Comparison of ENCODE assay signal across 13 cellular contexts in the genomic region with DNA sequence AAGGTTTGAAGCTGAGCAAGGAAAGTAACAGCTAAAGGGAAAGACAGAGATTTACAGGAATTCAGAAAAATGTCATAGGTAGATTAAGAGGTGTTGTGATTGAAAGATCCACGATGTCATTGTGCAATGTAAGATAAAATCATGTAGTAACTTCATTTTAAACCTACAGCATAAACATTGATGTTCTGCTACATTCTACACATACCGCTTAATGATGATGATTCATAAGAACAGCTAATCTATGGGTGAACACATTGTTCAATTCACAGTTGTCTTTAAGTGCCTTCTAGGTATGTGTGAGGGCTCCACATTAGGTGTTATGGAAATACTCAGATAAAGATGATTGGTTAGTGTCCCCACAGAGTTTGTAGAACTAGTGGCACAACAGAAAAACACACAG.
A peak's percentile ranks its signal among the peaks of the same experiment; 100 is the strongest.
DNase-seq lines count a peak whose midpoint lies in the region; ATAC-seq and TF ChIP-seq lines count a peak whose summit lies in the region.
"Had no signal": no experiment of that assay in that cellular context is flagged by ENCODE, and none has a peak within 500 bp of the region (broad histone marks: within the 10 kb centered on the region; RNA-seq: fewer than 3 reads in every experiment).

No MANE protein-coding gene starts in this region.

- POLR2A ChIA-PET in RWPE1 (lab: Yijun Ruan, JAX; ENCODE audit: low non-redundant PET): interaction anchor here (0.5 kb wide), 1 partner anchor 31 kb away, joined by 4 read pairs; no protein-coding TSS in a partner anchor

- H3K9me3 ChIP-seq in mammary epithelial cell (replicated peaks; ENCODE audit: insufficient read depth, low read length): no peaks in the 10 kb centered on the region
- H3K9me3 ChIP-seq in trophoblast cell (ENCODE audit: insufficient read depth, low read depth, low read length): no peaks in the 10 kb centered on the region
- peaks cover 0 to 4% (median 0%) of the 10 kb centered on the region in 3 donors for H3K9me3 ChIP-seq in esophagus squamous epithelium

- peaks cover 5% of the 10 kb centered on the region for H3K4me1 ChIP-seq in mammary epithelial cell (ENCODE audit: insufficient read depth, low read length)
- peaks cover 3% of the 10 kb centered on the region for H3K4me1 ChIP-seq in foreskin keratinocyte
- no peaks in the 10 kb centered on the region for H3K4me1 ChIP-seq in trophoblast cell (ENCODE audit: control insufficient read depth in 1 of 2, insufficient read depth in 2 of 2, low read length in 2 of 2)
- H3K4me1 ChIP-seq in esophagus squamous epithelium: no peaks in the 10 kb centered on the region
- H3K4me1 ChIP-seq: BLaER1 had no signal

- H3K9ac ChIP-seq in mammary epithelial cell (ENCODE audit: insufficient read depth, low read length) (no peak overlapping the region), trophoblast cell (ENCODE audit: low read length) (no peak overlapping the region)
- H3K9ac ChIP-seq: BLaER1 had no signal

- H3K18ac ChIP-seq in trophoblast cell (ENCODE audit: low read length): no peak overlapping the region

- no peak for TF ChIP-seq POLR2A in esophagus squamous epithelium (IDR thresholded peaks at IDR 0.05)

- H4K91ac ChIP-seq in trophoblast cell (ENCODE audit: low read depth, low read length): no peak overlapping the region

- H3K79me2 ChIP-seq in mammary epithelial cell (ENCODE audit: insufficient read depth, low read length): no peaks in the 10 kb centered on the region
- H3K79me2 ChIP-seq in trophoblast cell (ENCODE audit: control insufficient read depth, insufficient read depth, low read length, poor library complexity): no peaks in the 10 kb centered on the region

- H2AFZ ChIP-seq in mammary epithelial cell (ENCODE audit: low read depth, low read length) (no peak overlapping the region), trophoblast cell (ENCODE audit: insufficient read depth, low read length, poor library complexity) (no peak overlapping the region)

- H3K27me3 ChIP-seq in mammary epithelial cell (ENCODE audit: insufficient read depth, low read length) (no peaks in the 10 kb centered on the region), foreskin keratinocyte (no peaks in the 10 kb centered on the region), trophoblast cell (ENCODE audit: insufficient read depth, low read length) (no peaks in the 10 kb centered on the region), esophagus squamous epithelium (no peaks in the 10 kb centered on the region)
- H3K27me3 ChIP-seq: BLaER1 had no signal

- no peak overlapping the region for H4K12ac ChIP-seq in trophoblast cell (ENCODE audit: low read depth, low read length)

- no peaks in the 10 kb centered on the region for H3K79me1 ChIP-seq in trophoblast cell (ENCODE audit: low read length)

- H3K4me3 ChIP-seq in mammary epithelial cell (replicated peaks in 1 of 3; ENCODE audit: insufficient read depth in 1 of 3, low read depth in 2 of 3, low read length in 3 of 3) (no peak overlapping the region), trophoblast cell (ENCODE audit: low read depth, low read length) (no peak overlapping the region), esophagus squamous epithelium (no peak overlapping the region)
- H3K4me3 ChIP-seq: BLaER1 had no signal

- H4K20me1 ChIP-seq in mammary epithelial cell (ENCODE audit: insufficient read depth, low read length): no peaks in the 10 kb centered on the region
- H4K20me1 ChIP-seq: BLaER1 had no signal

- CTCF ChIA-PET in RWPE1 (lab: Yijun Ruan, JAX): no interaction called here
- CTCF ChIA-PET in mammary epithelial cell (lab: Charles Lee; ENCODE audit: low non-redundant PET): interaction anchor here (0.6 kb wide), 2 partner anchors 22 to 654 kb away, joined by 4 to 10 read pairs; no protein-coding TSS in a partner anchor

- WGBS in mammary epithelial cell (ENCODE audit: low coverage, missing lambda C conversion rate): 22% methylated on average over 2 of the region's 2 CpGs
- no CpG with 5 or more reads among the region's 2 CpGs for WGBS in trophoblast cell (ENCODE audit: extremely low coverage, insufficient coverage, insufficient read length)
- 45 to 58% methylated on average over 2 of the region's 2 CpGs for WGBS in esophagus squamous epithelium, 2 donors

- H3K14ac ChIP-seq in trophoblast cell (ENCODE audit: low read length): no peak overlapping the region

- H3K23ac ChIP-seq in trophoblast cell (ENCODE audit: low read length): no peak overlapping the region

- TF ChIP-seq CTCF in RWPE1 (conservative IDR thresholded peaks at IDR 0.05; ENCODE audit: low read depth) (no peak), mammary epithelial cell (conservative IDR thresholded peaks at IDR 0.05 in 1 of 2, IDR thresholded peaks at IDR 0.05 in 1 of 2; ENCODE audit: extremely low read depth in 1 of 2, insufficient read depth in 1 of 2, low read depth in 1 of 2, low read length in 2 of 2) (no peak), foreskin keratinocyte (conservative IDR thresholded peaks at IDR 0.05) (no peak), esophagus squamous epithelium (IDR thresholded peaks at IDR 0.05) (no peak)

- no peak overlapping the region for H2BK120ac ChIP-seq in trophoblast cell (ENCODE audit: insufficient read depth, low read length, poor library complexity)

- intact Hi-C loops in mammary epithelial cell (cut with micrococcal nuclease) (no loop called here), esophagus squamous epithelium (cut with DNase I) (no loop called here)

- DNase-seq in RWPE1 (ENCODE audit: low spot score): peak; percentile 10
- peak; percentile 30 for DNase-seq in mammary epithelial cell
- DNase-seq in foreskin keratinocyte: peak; percentile 23 to 51
- DNase-seq in trophoblast cell: peak; percentile 10 to 88
- no peak for DNase-seq in esophagus squamous epithelium (lab: John Stamatoyannopoulos, UW)
- DNase-seq in NCI-H1092 (lab: John Stamatoyannopoulos, UW): no peak
- no peak for DNase-seq in COLO829 (ENCODE audit: low spot score)
- DNase-seq: Calu3; CD4-positive, alpha-beta memory T cell; DND-41; EL; H9 had no signal

- no peak overlapping the region for H2AK5ac ChIP-seq in trophoblast cell (ENCODE audit: low read length)

- H3K4me2 ChIP-seq in mammary epithelial cell (ENCODE audit: insufficient read depth, low read depth, low read length): no peak overlapping the region
- H3K4me2 ChIP-seq in trophoblast cell (ENCODE audit: low read length): no peak overlapping the region
- H3K4me2 ChIP-seq: BLaER1 had no signal

- H4K8ac ChIP-seq in trophoblast cell (ENCODE audit: low read depth, low read length): no peak overlapping the region

- H3K36me3 ChIP-seq in mammary epithelial cell (ENCODE audit: insufficient read depth, low read length) (no peaks in the 10 kb centered on the region), trophoblast cell (ENCODE audit: control insufficient read depth in 1 of 2, insufficient read depth in 2 of 2, low read length in 2 of 2) (no peaks in the 10 kb centered on the region), esophagus squamous epithelium (no peaks in the 10 kb centered on the region)
- H3K36me3 ChIP-seq: BLaER1 had no signal

- H3K27ac ChIP-seq in RWPE1 (no peak overlapping the region), mammary epithelial cell (ENCODE audit: insufficient read depth, low read depth, low read length) (no peak overlapping the region), foreskin keratinocyte (no peak overlapping the region), trophoblast cell (ENCODE audit: low read depth, low read length) (no peak overlapping the region), esophagus squamous epithelium (no peak overlapping the region)
- H3K27ac ChIP-seq: BLaER1 had no signal

- no peak overlapping the region for H3K4ac ChIP-seq in trophoblast cell (ENCODE audit: low read depth, low read length)

- dilution Hi-C loops in mammary epithelial cell (cut with HindIII; ENCODE audit: low sequenced_read_pairs): no loop called here

- ATAC-seq in foreskin keratinocyte: peak; percentile 57

- H2BK12ac ChIP-seq in trophoblast cell (ENCODE audit: low read length): no peak overlapping the region

- no TSS peak for BruUV-seq in mammary epithelial cell (replicated peaks; lab: Mats Ljungman, UMichigan)

- no peak overlapping the region for H2BK5ac ChIP-seq in trophoblast cell (ENCODE audit: low read depth, low read length, poor library complexity)

- in situ Hi-C loops in mammary epithelial cell (cut with MboI; ENCODE audit: low sequenced_read_pairs in 2 of 2): no loop called here

Comparison
In these comparisons a context has a peak if more than half of its experiments do, and no peak if none do; other contexts are left out.
1. DNase-seq: peak in RWPE1 (single experiment), mammary epithelial cell (single experiment), foreskin keratinocyte (2 of 2) and trophoblast cell (2 of 2); none in esophagus squamous epithelium (single experiment), NCI-H1092 (single experiment) and COLO829 (single experiment).